ENCODE assay signal across 24 cellular contexts in the genomic region with DNA sequence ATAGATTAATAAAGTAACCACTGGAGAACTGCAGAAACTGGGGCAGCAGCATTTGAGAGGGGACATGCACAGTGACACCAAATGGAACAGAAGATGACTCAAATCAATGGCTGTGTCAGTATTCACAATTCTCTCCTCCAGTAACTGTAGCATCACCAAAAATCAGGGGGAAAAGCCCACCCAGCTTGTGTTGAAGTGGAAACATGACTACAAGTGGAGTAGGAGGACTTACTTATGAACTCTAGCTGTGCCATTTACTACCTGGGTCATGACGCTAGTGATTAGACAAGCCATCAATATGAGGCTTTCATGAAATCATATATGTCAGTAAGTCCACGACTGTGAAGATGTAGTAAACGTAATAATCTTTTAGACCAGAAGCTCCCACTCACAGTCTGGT.
DNase-seq lines count a peak whose midpoint lies in the region; ATAC-seq lines count a peak whose summit lies in the region.
"Had no signal": no experiment of that assay in that cellular context is flagged by ENCODE, and none has a peak within 500 bp of the region (broad histone marks: within the 10 kb centered on the region; RNA-seq: fewer than 3 reads in every experiment).

No MANE protein-coding gene starts in this region.

- H3K9me3 ChIP-seq in trophoblast cell (ENCODE audit: insufficient read depth, low read depth, low read length) = no peaks in the 10 kb centered on the region
- H3K9me3 ChIP-seq: colonic mucosa, prostate gland, vagina had no signal

- no peaks in the 10 kb centered on the region for H3K79me2 ChIP-seq in trophoblast cell (ENCODE audit: control insufficient read depth, insufficient read depth, low read length, poor library complexity)

- no peak overlapping the region for H2BK120ac ChIP-seq in trophoblast cell (ENCODE audit: insufficient read depth, low read length, poor library complexity)

- peak; percentile 60 to 67 for ATAC-seq in activated CD4-positive, CD25-positive, alpha-beta regulatory T cell treated with anti-CD3 and anti-CD28 coated beads, Interleukin-2, amount 50 U/mL, for 24 hours
- ATAC-seq: left ventricle myocardium superior, Right ventricle myocardium inferior, SK-N-SH treated with all-trans-retinoic acid at 6 μM for 48 hours had no signal

- H2AK5ac ChIP-seq in trophoblast cell (ENCODE audit: low read length) = no peak overlapping the region

- no peak overlapping the region for H2BK5ac ChIP-seq in trophoblast cell (ENCODE audit: low read depth, low read length, poor library complexity)

- H3K4me3 Mint-ChIP-seq in activated naive CD8-positive, alpha-beta T cell = no peak overlapping the region
- H3K4me3 Mint-ChIP-seq in stimulated activated naive CD8-positive, alpha-beta T cell treated with anti-CD3 and anti-CD28 coated beads, Interleukin-15, Interleukin-2, amounts not matched to agents 100 ng/mL and 50 ng/mL, for 24 hours = peak overlapping the region; percentile 61

- H3K9ac ChIP-seq in trophoblast cell (ENCODE audit: low read length) = no peak overlapping the region

- H3K4me2 ChIP-seq in trophoblast cell (ENCODE audit: low read length) = no peak overlapping the region
- H3K4me2 ChIP-seq: PC-9 had no signal

- H3K79me1 ChIP-seq in trophoblast cell (ENCODE audit: low read length) = no peaks in the 10 kb centered on the region

- DNase-seq in activated CD4-positive, CD25-positive, alpha-beta regulatory T cell (lab: John Stamatoyannopoulos, UW) = no peak
- DNase-seq in stimulated activated CD4-positive, alpha-beta T cell treated with anti-CD3 and anti-CD28 coated beads, Interleukin-1b, Interleukin-23, amount 100 ng/mL, for 48 hours = peak; percentile 38
- DNase-seq in stimulated activated CD4-positive, alpha-beta T cell treated with anti-CD3 and anti-CD28 coated beads, Interleukin-2, amount 100 ng/mL, for 48 hours = no peak
- DNase-seq in trophoblast cell (no peak), NCI-H2171 treated with DMSO at 0.1 percent for 48 hours (lab: John Stamatoyannopoulos, UW) (no peak)
- DNase-seq: anterior cingulate cortex; colonic mucosa; effector CD8-positive, alpha-beta T cell; KG1; left ventricle myocardium superior; NCI-H1105 treated with DMSO at 0.1 percent for 48 hours; NCI-H1930; NCI-H526 had no signal

- no peaks in the 10 kb centered on the region for H3K36me3 Mint-ChIP-seq in activated naive CD8-positive, alpha-beta T cell
- H3K36me3 Mint-ChIP-seq in stimulated activated naive CD8-positive, alpha-beta T cell treated with anti-CD3 and anti-CD28 coated beads, Interleukin-15, Interleukin-2, amounts not matched to agents 100 ng/mL and 50 ng/mL, for 24 hours (ENCODE audit: low read depth) = no peaks in the 10 kb centered on the region

- H3K27ac Mint-ChIP-seq in activated naive CD8-positive, alpha-beta T cell = peak overlapping the region; percentile 80
- H3K27ac Mint-ChIP-seq in stimulated activated naive CD8-positive, alpha-beta T cell treated with anti-CD3 and anti-CD28 coated beads, Interleukin-15, Interleukin-2, amounts not matched to agents 100 ng/mL and 50 ng/mL, for 24 hours = peak overlapping the region; percentile 96

- H3K27me3 ChIP-seq in trophoblast cell (ENCODE audit: insufficient read depth, low read length) = no peaks in the 10 kb centered on the region
- H3K27me3 ChIP-seq: colonic mucosa, MG63, vagina had no signal

- H3K23ac ChIP-seq in trophoblast cell (ENCODE audit: low read length) = no peak overlapping the region

- WGBS in trophoblast cell (ENCODE audit: extremely low coverage, insufficient coverage, insufficient read length) = no CpG with 5 or more reads among the region's 3 CpGs

- H3K14ac ChIP-seq in trophoblast cell (ENCODE audit: low read length) = no peak overlapping the region

- no peak overlapping the region for H3K4ac ChIP-seq in trophoblast cell (ENCODE audit: low read depth, low read length)

- no peak overlapping the region for H3K27ac ChIP-seq in trophoblast cell (ENCODE audit: low read depth, low read length)
- H3K27ac ChIP-seq: 22Rv1, colonic mucosa, PC-9, prostate gland, vagina, VCaP had no signal

- H3K18ac ChIP-seq in trophoblast cell (ENCODE audit: low read length) = no peak overlapping the region

- no peaks in the 10 kb centered on the region for H3K36me3 ChIP-seq in trophoblast cell (ENCODE audit: control insufficient read depth in 1 of 2, insufficient read depth in 2 of 2, low read length in 2 of 2)
- H3K36me3 ChIP-seq: colonic mucosa, MG63, prostate gland, vagina had no signal

- no peak overlapping the region for H2AFZ ChIP-seq in trophoblast cell (ENCODE audit: insufficient read depth, low read length, poor library complexity)
- H2AFZ ChIP-seq: PC-9 had no signal

- peaks cover 40% of the 10 kb centered on the region for H3K4me1 Mint-ChIP-seq in activated naive CD8-positive, alpha-beta T cell (ENCODE audit: low read depth)
- peaks cover 85% of the 10 kb centered on the region for H3K4me1 Mint-ChIP-seq in stimulated activated naive CD8-positive, alpha-beta T cell treated with anti-CD3 and anti-CD28 coated beads, Interleukin-15, Interleukin-2, amounts not matched to agents 100 ng/mL and 50 ng/mL, for 24 hours (ENCODE audit: low read depth)

- no peak overlapping the region for H4K8ac ChIP-seq in trophoblast cell (ENCODE audit: low read depth, low read length)

- no peak overlapping the region for H2BK12ac ChIP-seq in trophoblast cell (ENCODE audit: low read length)

- H3K4me3 ChIP-seq in trophoblast cell (ENCODE audit: low read depth, low read length) = no peak overlapping the region
- H3K4me3 ChIP-seq: colonic mucosa, MG63, PC-9, prostate gland, vagina had no signal

- H3K9me3 Mint-ChIP-seq in activated naive CD8-positive, alpha-beta T cell (ENCODE audit: low read depth) = no peaks in the 10 kb centered on the region
- H3K9me3 Mint-ChIP-seq in stimulated activated naive CD8-positive, alpha-beta T cell treated with anti-CD3 and anti-CD28 coated beads, Interleukin-15, Interleukin-2, amounts not matched to agents 100 ng/mL and 50 ng/mL, for 24 hours = no peaks in the 10 kb centered on the region

- H4K12ac ChIP-seq in trophoblast cell (ENCODE audit: low read depth, low read length) = no peak overlapping the region

- H3K27me3 Mint-ChIP-seq in activated naive CD8-positive, alpha-beta T cell = no peaks in the 10 kb centered on the region
- no peaks in the 10 kb centered on the region for H3K27me3 Mint-ChIP-seq in stimulated activated naive CD8-positive, alpha-beta T cell treated with anti-CD3 and anti-CD28 coated beads, Interleukin-15, Interleukin-2, amounts not matched to agents 100 ng/mL and 50 ng/mL, for 24 hours

- peaks cover 0 to 3% of the 10 kb centered on the region in 2 experiments for H3K4me1 ChIP-seq in trophoblast cell (ENCODE audit: control insufficient read depth in 1 of 2, insufficient read depth in 2 of 2, low read length in 2 of 2)
- H3K4me1 ChIP-seq: colonic mucosa, prostate gland, vagina had no signal

- no peak overlapping the region for H4K91ac ChIP-seq in trophoblast cell (ENCODE audit: low read depth, low read length)
